Comparison of ENCODE assay signal across 11 cellular contexts in genomic region chr1:174413632-174414031, GRCh38. TPM values are rescaled to one million over a fixed set of nuclear protein-coding genes. Genes with fewer than 3 reads are reported as not detected.
DNase-seq lines count a peak whose midpoint lies in the region; ATAC-seq and TF ChIP-seq lines count a peak whose summit lies in the region.
"Had no signal": no experiment of that assay in that cellular context is flagged by ENCODE, and none has a peak within 500 bp of the region (broad histone marks: within the 10 kb centered on the region; RNA-seq: fewer than 3 reads in every experiment).

No MANE protein-coding gene starts in this region.

- no peaks in the 10 kb centered on the region for H3K27me3 Mint-ChIP-seq in MCF 10A (ENCODE audit: insufficient read depth, unreplicated experiment)
- H3K27me3 Mint-ChIP-seq in effector memory CD8-positive, alpha-beta T cell: no peaks in the 10 kb centered on the region
- H3K27me3 Mint-ChIP-seq: stimulated activated naive CD8-positive, alpha-beta T cell treated with anti-CD3 and anti-CD28 coated beads, Interleukin-15, Interleukin-2, amounts not matched to agents 100 ng/mL and 50 ng/mL, for 24 hours had no signal

- no peaks in the 10 kb centered on the region for H3K79me1 ChIP-seq in neuronal stem cell (ENCODE audit: low read depth, low read length)

- H2AK5ac ChIP-seq in neuronal stem cell (ENCODE audit: low read depth, low read length): no peak overlapping the region

- peaks cover 8% of the 10 kb centered on the region for H3K9me3 Mint-ChIP-seq in MCF 10A (ENCODE audit: unreplicated experiment)
- H3K9me3 Mint-ChIP-seq in effector memory CD8-positive, alpha-beta T cell: peaks cover 0 to 16% of the 10 kb centered on the region in 2 donors

- no peaks in the 10 kb centered on the region for H3K36me3 Mint-ChIP-seq in MCF 10A (ENCODE audit: insufficient read depth, unreplicated experiment)
- H3K36me3 Mint-ChIP-seq in effector memory CD8-positive, alpha-beta T cell (ENCODE audit: insufficient read depth): no peaks in the 10 kb centered on the region

- H2BK15ac ChIP-seq in neuronal stem cell (ENCODE audit: low read length): no peak overlapping the region

- H3K36me3 ChIP-seq in breast epithelium (no peaks in the 10 kb centered on the region), neuronal stem cell (replicated peaks in 1 of 2; ENCODE audit: control insufficient read depth in 2 of 2, insufficient read depth in 2 of 2, low read length in 2 of 2) (no peaks in the 10 kb centered on the region)
- H3K36me3 ChIP-seq: SJSA1 had no signal

- no peak overlapping the region for H2BK12ac ChIP-seq in neuronal stem cell (ENCODE audit: low read length)

- POLR2A ChIA-PET in MCF 10A (lab: Yijun Ruan, JAX): interaction anchor here (0.6 to 1.5 kb wide), 2 partner anchors 11 to 14 kb away, joined by 3 read pairs; no protein-coding TSS in a partner anchor

- no peak overlapping the region for H4K8ac ChIP-seq in neuronal stem cell (ENCODE audit: low read depth, low read length)

- TF ChIP-seq POLR2A in breast epithelium (IDR thresholded peaks at IDR 0.05): no peak

- H3K18ac ChIP-seq in neuronal stem cell (ENCODE audit: low read length): no peak overlapping the region

- H3K4ac ChIP-seq in neuronal stem cell (ENCODE audit: low read length): no peak overlapping the region

- BruUV-seq in MCF 10A (replicated peaks; lab: Mats Ljungman, UMichigan): no TSS peak

- no peak overlapping the region for H3K23ac ChIP-seq in neuronal stem cell (ENCODE audit: low read depth, low read length, poor library complexity)

- intact Hi-C loops in MCF 10A (cut with micrococcal nuclease) (no loop called here), breast epithelium (cut with DNase I; ENCODE audit: low total_unique reads) (no loop called here)

- CTCF ChIA-PET in MCF 10A (lab: Yijun Ruan, JAX): interaction anchor here (0.8 to 1.8 kb wide), 4 partner anchors 10 to 151 kb away, joined by 3 to 12 read pairs (median 4); no protein-coding TSS in a partner anchor

- H3K9ac ChIP-seq in neuronal stem cell (ENCODE audit: low read depth, low read length, poor library complexity): no peak overlapping the region

- no peak overlapping the region for H3K14ac ChIP-seq in neuronal stem cell (ENCODE audit: low read length)

- no peak for ATAC-seq in effector memory CD8-positive, alpha-beta T cell (replicated peaks)

- DNase-seq in MCF 10A (ENCODE audit: unreplicated experiment) (no peak), breast epithelium (ENCODE audit: low spot score in 2 of 2) (no peak), NCI-H460 (ENCODE audit: extremely low read depth, low read depth) (peak; percentile 7), neuronal stem cell (ENCODE audit: low spot score) (peak; percentile 11), NK-92 (lab: John Stamatoyannopoulos, UW; ENCODE audit: unreplicated experiment) (no peak), DMS79 (lab: John Stamatoyannopoulos, UW) (no peak)
- no peak for DNase-seq in effector memory CD8-positive, alpha-beta T cell
- no peak for DNase-seq in activated naive CD4-positive, alpha-beta T cell (lab: John Stamatoyannopoulos, UW)
- DNase-seq: NCI-H2029 had no signal

- H3K4me3 ChIP-seq in breast epithelium (no peak overlapping the region), neuronal stem cell (ENCODE audit: low read length in 2 of 2) (no peak overlapping the region)
- H3K4me3 ChIP-seq: SJSA1 had no signal

- H2BK5ac ChIP-seq in neuronal stem cell (ENCODE audit: low read length): no peak overlapping the region

- H3K4me2 ChIP-seq in neuronal stem cell (ENCODE audit: insufficient read depth, low read length, poor library complexity, severe bottlenecking): no peak overlapping the region

- H3K27ac Mint-ChIP-seq in MCF 10A (ENCODE audit: low read depth, unreplicated experiment): peak overlapping the region; percentile 87
- peak overlapping the region; percentile 6 to 75 for H3K27ac Mint-ChIP-seq in effector memory CD8-positive, alpha-beta T cell
- H3K27ac Mint-ChIP-seq: stimulated activated naive CD8-positive, alpha-beta T cell treated with anti-CD3 and anti-CD28 coated beads, Interleukin-15, Interleukin-2, amounts not matched to agents 100 ng/mL and 50 ng/mL, for 24 hours had no signal

- no peak overlapping the region for H4K91ac ChIP-seq in neuronal stem cell (ENCODE audit: low read depth, low read length, poor library complexity)

- H3K4me1 ChIP-seq in breast epithelium: no peaks in the 10 kb centered on the region
- H3K4me1 ChIP-seq in neuronal stem cell (ENCODE audit: control insufficient read depth in 2 of 2, insufficient read depth in 1 of 2, low read depth in 1 of 2, low read length in 2 of 2): no peaks in the 10 kb centered on the region
- H3K4me1 ChIP-seq: SJSA1 had no signal

- H3K9me3 ChIP-seq in breast epithelium (no peaks in the 10 kb centered on the region), neuronal stem cell (replicated peaks in 1 of 2; ENCODE audit: control insufficient read depth in 2 of 2, insufficient read depth in 1 of 2, low read depth in 1 of 2, low read length in 2 of 2) (no peaks in the 10 kb centered on the region)
- H3K9me3 ChIP-seq: SJSA1 had no signal

- H3K4me1 Mint-ChIP-seq in MCF 10A (ENCODE audit: insufficient read depth, unreplicated experiment): peaks cover 6% of the 10 kb centered on the region
- H3K4me1 Mint-ChIP-seq in effector memory CD8-positive, alpha-beta T cell (ENCODE audit: low read depth in 2 of 2): peaks cover 31 to 58% of the 10 kb centered on the region in 2 donors

- H2AFZ ChIP-seq in neuronal stem cell (ENCODE audit: low read length): no peak overlapping the region

- no peak overlapping the region for H2BK120ac ChIP-seq in neuronal stem cell (ENCODE audit: low read depth, low read length)

- no CpG with 5 or more reads among the region's 4 CpGs for WGBS in neuronal stem cell (ENCODE audit: extremely low coverage in 2 of 2, insufficient read length in 2 of 2, insufficient replicate concordance in 1 of 2), 2 donors

- H3K27me3 ChIP-seq in breast epithelium (no peaks in the 10 kb centered on the region), neuronal stem cell (ENCODE audit: control insufficient read depth in 3 of 3, insufficient read depth in 3 of 3, low read depth in 1 of 3, low read length in 3 of 3) (no peaks in the 10 kb centered on the region)
- H3K27me3 ChIP-seq: SJSA1 had no signal

- H3K27ac ChIP-seq in breast epithelium (no peak overlapping the region), neuronal stem cell (replicated peaks; ENCODE audit: low read length) (no peak overlapping the region)
- H3K27ac ChIP-seq: SJSA1 had no signal

- peak; percentile 11 for TF ChIP-seq CTCF in MCF 10A (IDR thresholded peaks at IDR 0.05; ENCODE audit: unreplicated experiment)
- no peak for TF ChIP-seq CTCF in breast epithelium (IDR thresholded peaks at IDR 0.05)

- H3K4me3 Mint-ChIP-seq in MCF 10A (ENCODE audit: unreplicated experiment): no peak overlapping the region
- peak overlapping the region in 1 of 2 donors; percentile 58 for H3K4me3 Mint-ChIP-seq in effector memory CD8-positive, alpha-beta T cell

RNA-seq across cellular contexts. Expression of gene GPR52, which starts 34.1 kb away (rescaled TPM):
- total RNA-seq in MCF 10A (2022) (0.86 and 1.2 TPM in 2 replicates), breast epithelium (1 to 10 TPM; 2.3 to 5.9 (median 4.3) TPM)
- 1.0 TPM in 2 replicates for total RNA-seq in NCI-H460 (2014; rRNA removed; shearing (Covaris generic))
- not detected in 2 replicates for polyA plus RNA-seq in NCI-H460 (2014; cell fraction: nucleus; rRNA removed)
- polyA plus RNA-seq in neuronal stem cell (2013, experiment 1 of 2): not detected
- polyA plus RNA-seq in neuronal stem cell (2013, experiment 2 of 2): not detected

Comparison
In these comparisons a context has a peak if more than half of its experiments do, and no peak if none do; other contexts are left out.
1. DNase-seq: peak in NCI-H460 (single experiment) and neuronal stem cell (single experiment); none in MCF 10A (single experiment), breast epithelium (0 of 2), effector memory CD8-positive, alpha-beta T cell (0 of 3), NK-92 (single experiment), DMS79 (single experiment) and activated naive CD4-positive, alpha-beta T cell (0 of 4).